1 cellular context compared by ENCODE assay signal in genomic region chr3:94071713-94072284, GRCh38.
TF ChIP-seq lines count a peak whose summit lies in the region.

No MANE protein-coding gene starts in this region.

TF ChIP-seq in GM12878, 131 proteins besides CTCF, POLR2A, EP300 and RAD21 (continued from another document and continues in another):
- TF ChIP-seq SKIL (IDR thresholded peaks at IDR 0.05; ENCODE audit: low read depth, poor library complexity, severe bottlenecking) = no peak
- peak; percentile 48; the same call in 1 of the 2 replicates for TF ChIP-seq SPI1 (IDR thresholded peaks at IDR 0.05; ENCODE audit: borderline replicate concordance, insufficient read depth, low read depth, low read length)
- no peak for TF ChIP-seq FOS (IDR thresholded peaks at IDR 0.05; ENCODE audit: borderline replicate concordance, extremely low read depth, insufficient read length)
- peak; percentile 34; the same call in 1 of the 2 replicates for TF ChIP-seq ATF2 (IDR thresholded peaks at IDR 0.05; ENCODE audit: low read length)
- TF ChIP-seq IRF3 (IDR thresholded peaks at IDR 0.05) = no peak
- TF ChIP-seq CBFB (IDR thresholded peaks at IDR 0.05; ENCODE audit: low read depth) = no peak
- no peak for TF ChIP-seq CHD1 (IDR thresholded peaks at IDR 0.05; ENCODE audit: low read depth, low read length)
- TF ChIP-seq BCLAF1 (IDR thresholded peaks at IDR 0.05) = no peak
- TF ChIP-seq YY1 (IDR thresholded peaks at IDR 0.05; ENCODE audit: low read depth, low read length) = 0 out of 2 replicates have a peak, but pooled peaks have one; percentile 21
- TF ChIP-seq RELB (IDR thresholded peaks at IDR 0.05; ENCODE audit: low read depth) = no peak
- no peak for TF ChIP-seq TAF1 (IDR thresholded peaks at IDR 0.05; ENCODE audit: borderline replicate concordance, low read depth, low read length)
- no peak for TF ChIP-seq ZBTB4 (CRISPR knock-in tag; IDR thresholded peaks at IDR 0.05)
- no peak for TF ChIP-seq REST (IDR thresholded peaks at IDR 0.05; ENCODE audit: low read depth, low read length)
- no peak for TF ChIP-seq CEBPZ (IDR thresholded peaks at IDR 0.05; ENCODE audit: low read depth, low read length)
- no peak for TF ChIP-seq YBX1 (IDR thresholded peaks at IDR 0.05)
- no peak for TF ChIP-seq ATF7 (IDR thresholded peaks at IDR 0.05; ENCODE audit: low read depth)
- no peak for TF ChIP-seq GABPA (IDR thresholded peaks at IDR 0.05; ENCODE audit: low read depth)
- TF ChIP-seq MEF2A (IDR thresholded peaks at IDR 0.05; ENCODE audit: insufficient read depth, low read depth, low read length) = no peak
- TF ChIP-seq PML (IDR thresholded peaks at IDR 0.05; ENCODE audit: low read length) = no peak
- TF ChIP-seq EGR1 (IDR thresholded peaks at IDR 0.05; ENCODE audit: borderline replicate concordance in 1 of 2, low read depth in 2 of 2, low read length in 2 of 2) = no peak
- TF ChIP-seq BMI1 (IDR thresholded peaks at IDR 0.05; ENCODE audit: borderline replicate concordance) = no peak
- TF ChIP-seq SMARCA5 (IDR thresholded peaks at IDR 0.05) = no peak
- peak; percentile 57; the same call in 1 of the 2 replicates for TF ChIP-seq POLR2AphosphoS5 (IDR thresholded peaks at IDR 0.05; ENCODE audit: low read length)
- TF ChIP-seq PBX3 (IDR thresholded peaks at IDR 0.05; ENCODE audit: insufficient replicate concordance, low read depth, low read length) = no peak
- no peak for TF ChIP-seq ELK1 (IDR thresholded peaks at IDR 0.05; ENCODE audit: low read depth, low read length)
- peak; percentile 36; the same call in 1 of the 2 replicates for TF ChIP-seq IKZF1 (conservative IDR thresholded peaks at IDR 0.05)
- TF ChIP-seq EZH2 (IDR thresholded peaks at IDR 0.05; ENCODE audit: borderline replicate concordance, control insufficient read depth, low read depth, low read length) = no peak
- TF ChIP-seq HDGF (IDR thresholded peaks at IDR 0.05) = 0 out of 2 replicates have a peak, but pooled peaks have one; percentile 37
- TF ChIP-seq KLF5 (IDR thresholded peaks at IDR 0.05; ENCODE audit: partially characterized antibody) = no peak
- TF ChIP-seq JUNB (IDR thresholded peaks at IDR 0.05) = no peak
- TF ChIP-seq RELA (IDR thresholded peaks at IDR 0.05; ENCODE audit: borderline replicate concordance, partially characterized antibody) = no peak
- TF ChIP-seq EED (IDR thresholded peaks at IDR 0.05; ENCODE audit: low read depth) = peak; percentile 51
- no peak; the same call in 1 of the 2 replicates for TF ChIP-seq NR2F1 (conservative IDR thresholded peaks at IDR 0.05)
- TF ChIP-seq BACH1 (IDR thresholded peaks at IDR 0.05; ENCODE audit: borderline replicate concordance) = no peak
- no peak for TF ChIP-seq ETV6 (conservative IDR thresholded peaks at IDR 0.05 in 1 of 2, IDR thresholded peaks at IDR 0.05 in 1 of 2; ENCODE audit: borderline replicate concordance in 1 of 2, low read depth in 1 of 2)
